Comparison of ENCODE assay signal across 8 cellular contexts in the genomic region with DNA sequence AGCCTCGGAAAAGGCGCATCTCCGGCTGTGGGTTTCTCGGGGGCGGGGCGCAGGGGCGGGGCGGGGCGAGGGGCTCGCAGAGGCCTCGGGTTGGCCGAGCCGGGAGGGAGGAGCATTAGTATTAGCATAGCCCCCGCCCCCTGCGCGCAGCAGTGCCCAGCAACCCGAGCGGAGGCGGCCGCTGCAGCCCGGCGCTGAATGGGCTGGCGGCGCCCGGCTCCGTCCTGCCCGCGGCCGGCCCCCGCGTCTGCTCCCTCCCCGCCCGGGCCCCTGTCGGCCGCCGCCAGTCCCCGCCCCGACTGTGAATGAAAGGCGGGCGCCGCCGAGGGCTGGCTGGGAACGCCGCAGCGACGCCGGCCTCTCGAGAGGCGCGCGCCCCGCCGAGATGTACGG. TPM values are rescaled to one million over a fixed set of nuclear protein-coding genes. Genes with fewer than 3 reads are reported as not detected.
DNase-seq lines count a peak whose midpoint lies in the region; ATAC-seq and TF ChIP-seq lines count a peak whose summit lies in the region.

A gene with protein sequence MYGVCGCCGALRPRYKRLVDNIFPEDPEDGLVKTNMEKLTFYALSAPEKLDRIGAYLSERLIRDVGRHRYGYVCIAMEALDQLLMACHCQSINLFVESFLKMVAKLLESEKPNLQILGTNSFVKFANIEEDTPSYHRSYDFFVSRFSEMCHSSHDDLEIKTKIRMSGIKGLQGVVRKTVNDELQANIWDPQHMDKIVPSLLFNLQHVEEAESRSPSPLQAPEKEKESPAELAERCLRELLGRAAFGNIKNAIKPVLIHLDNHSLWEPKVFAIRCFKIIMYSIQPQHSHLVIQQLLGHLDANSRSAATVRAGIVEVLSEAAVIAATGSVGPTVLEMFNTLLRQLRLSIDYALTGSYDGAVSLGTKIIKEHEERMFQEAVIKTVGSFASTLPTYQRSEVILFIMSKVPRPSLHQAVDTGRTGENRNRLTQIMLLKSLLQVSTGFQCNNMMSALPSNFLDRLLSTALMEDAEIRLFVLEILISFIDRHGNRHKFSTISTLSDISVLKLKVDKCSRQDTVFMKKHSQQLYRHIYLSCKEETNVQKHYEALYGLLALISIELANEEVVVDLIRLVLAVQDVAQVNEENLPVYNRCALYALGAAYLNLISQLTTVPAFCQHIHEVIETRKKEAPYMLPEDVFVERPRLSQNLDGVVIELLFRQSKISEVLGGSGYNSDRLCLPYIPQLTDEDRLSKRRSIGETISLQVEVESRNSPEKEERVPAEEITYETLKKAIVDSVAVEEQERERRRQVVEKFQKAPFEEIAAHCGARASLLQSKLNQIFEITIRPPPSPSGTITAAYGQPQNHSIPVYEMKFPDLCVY (plus strand): TSS at position 149 of the 393 bp plus-strand sequence. CDS start 237 bp downstream, at position 386.

- peak; percentile 89 for ATAC-seq in HG02571 (IDR thresholded peaks at IDR 0.05; ENCODE audit: unreplicated experiment)
- peak; percentile 96 for ATAC-seq in SK-N-SH treated with all-trans-retinoic acid at 6 μM for 48 hours
- peak; percentile 94 to 97 for ATAC-seq in activated naive CD4-positive, alpha-beta T cell treated with anti-CD3 and anti-CD28 coated beads, Interleukin-2, amount 50 U/mL, for 72 hours

- H3K9me3 Mint-ChIP-seq in activated naive CD4-positive, alpha-beta T cell treated with anti-CD3 and anti-CD28 coated beads, Interleukin-2, amount 50 U/mL, for 72 hours, result no peaks in the 10 kb centered on the region

- peaks cover 37% of the 10 kb centered on the region for H3K27me3 ChIP-seq in suprapubic skin

- TF ChIP-seq CTCF in suprapubic skin (IDR thresholded peaks at IDR 0.05), result no peak

- H3K4me3 ChIP-seq in suprapubic skin, result peak within 1 kb of the TSS; percentile 61

- H3K36me3 Mint-ChIP-seq in activated naive CD4-positive, alpha-beta T cell treated with anti-CD3 and anti-CD28 coated beads, Interleukin-2, amount 50 U/mL, for 72 hours, result no peaks in the 10 kb centered on the region

- peaks cover 24% of the 10 kb centered on the region for H3K4me1 ChIP-seq in suprapubic skin

- H3K9me3 ChIP-seq in suprapubic skin, result no peaks in the 10 kb centered on the region

- WGBS in suprapubic skin, result 0% methylated on average over 9 of the region's 54 CpGs

- DNase-seq in GM04504 (ENCODE audit: low read depth) (peak; percentile 87), NCI-H1092 (lab: John Stamatoyannopoulos, UW) (peak; percentile 86), glomerular endothelial cell (ENCODE audit: extremely low read depth, low read depth, low spot score) (peak; percentile 16), occipital lobe (lab: John Stamatoyannopoulos, UW) (peak; percentile 95), suprapubic skin (ENCODE audit: low spot score in 2 of 2) (peak; percentile 95)
- peak; percentile 83 to 88 for DNase-seq in activated naive CD4-positive, alpha-beta T cell treated with anti-CD3 and anti-CD28 coated beads, Interleukin-2, amount 50 U/mL, for 72 hours (ENCODE audit: low spot score in 2 of 2)

- no peaks in the 10 kb centered on the region for H3K36me3 ChIP-seq in suprapubic skin

- H3K27ac ChIP-seq in suprapubic skin, result peak within 1 kb of the TSS; percentile 30

- no peak within 1 kb of the TSS for H3K27ac Mint-ChIP-seq in activated naive CD4-positive, alpha-beta T cell treated with anti-CD3 and anti-CD28 coated beads, Interleukin-2, amount 50 U/mL, for 72 hours

- TF ChIP-seq EP300 in suprapubic skin (IDR thresholded peaks at IDR 0.05), result no peak

- no peak for TF ChIP-seq POLR2A in suprapubic skin (IDR thresholded peaks at IDR 0.05)

TF ChIP-seq in SK-N-SH treated with all-trans-retinoic acid at 6 μM for 48 hours, 23 proteins besides CTCF, POLR2A, EP300 and RAD21:
- no peak for TF ChIP-seq ESRRG (CRISPR knock-in tag; IDR thresholded peaks at IDR 0.05)

RNA-seq across cellular contexts. Expression of the gene that starts here (rescaled TPM):
- 1 to 10 TPM in 1 of 2 donors, under 1 TPM in 1; 0.43 to 1.2 TPM for total RNA-seq in activated naive CD4-positive, alpha-beta T cell treated with anti-CD3 and anti-CD28 coated beads, Interleukin-2, amount 50 U/mL, for 72 hours
- total RNA-seq in glomerular endothelial cell (0.92 and 1.5 TPM in 2 replicates), occipital lobe (47.1 TPM), suprapubic skin (1 to 10 TPM in 3 of 4 donors, under 1 TPM in 1; 0.79 to 1.5 (median 1.2) TPM)

Comparison
In these comparisons a context has a peak if more than half of its experiments do, and no peak if none do; other contexts are left out.
1. Peak in every context shown above with its lines: DNase-seq, ATAC-seq, H3K4me3 ChIP-seq and H3K27ac ChIP-seq.
2. RNA of the gene that starts here (total RNA-seq): 47.1 TPM in occipital lobe (single experiment); 0.92 to 1.5 TPM in glomerular endothelial cell, 0.79 to 1.5 TPM in suprapubic skin and 0.43 to 1.2 TPM in activated naive CD4-positive, alpha-beta T cell treated with anti-CD3 and anti-CD28 coated beads, Interleukin-2, amount 50 U/mL, for 72 hours; every median in the first group is over 10 times any median in the second.
3. DNase-seq: peak in every context shown above with its lines; median percentile 95 in occipital lobe; 95 in suprapubic skin; 87 in GM04504; 86 in NCI-H1092; 86 in activated naive CD4-positive, alpha-beta T cell treated with anti-CD3 and anti-CD28 coated beads, Interleukin-2, amount 50 U/mL, for 72 hours; 16 in glomerular endothelial cell.